ENCODE assay signal across 7 cellular contexts in genomic region chr19:45767410-45767880, GRCh38. TPM values are rescaled to one million over a fixed set of nuclear protein-coding genes. Genes with fewer than 3 reads are reported as not detected.
DNase-seq lines count a peak whose midpoint lies in the region; ATAC-seq and TF ChIP-seq lines count a peak whose summit lies in the region.

No MANE protein-coding gene starts in this region.

- DNase-seq in NCI-H226 (peak; percentile 78), choroid plexus epithelial cell (ENCODE audit: low read depth) (peak; percentile 91), thyroid gland (peak; percentile 78 to 83), cerebellar nuclear complex (lab: John Stamatoyannopoulos, UW) (no peak)

- H3K36me3 ChIP-seq in liver (ENCODE audit: control insufficient read depth in 4 of 4, insufficient read depth in 3 of 4, low read depth in 1 of 4, low read length in 3 of 4) (peaks cover 0 to 2% (median 0%) of the 10 kb centered on the region in 4 donors), thyroid gland (peaks cover 0 to 3% of the 10 kb centered on the region in 2 donors)

- peak overlapping the region; percentile 86 to 99 for H3K27ac ChIP-seq in liver (ENCODE audit: low read depth in 1 of 2, low read length in 2 of 2)
- H3K27ac ChIP-seq in thyroid gland = peak overlapping the region; percentile 91 to 96 (median 95)

- peak in 1 of 2 donors; percentile 24 for TF ChIP-seq RAD21 in liver (IDR thresholded peaks at IDR 0.05)

- H3K9me3 ChIP-seq in liver (ENCODE audit: control insufficient read depth in 4 of 4, low read length in 3 of 4) (no peaks in the 10 kb centered on the region), thyroid gland (no peaks in the 10 kb centered on the region)

- peaks cover 9 to 49% (median 23%) of the 10 kb centered on the region in 4 donors for H3K4me1 ChIP-seq in liver (ENCODE audit: control insufficient read depth in 4 of 4, insufficient read depth in 4 of 4, low read length in 3 of 4)
- peaks cover 33 to 43% of the 10 kb centered on the region in 2 donors for H3K4me1 ChIP-seq in thyroid gland

- no peaks in the 10 kb centered on the region for H3K27me3 ChIP-seq in liver (ENCODE audit: control insufficient read depth in 4 of 4, insufficient read depth in 4 of 4, low read length in 3 of 4)
- no peaks in the 10 kb centered on the region for H3K27me3 ChIP-seq in thyroid gland

- no peak for ATAC-seq in GM18502 (IDR thresholded peaks at IDR 0.05; ENCODE audit: poor library complexity, unreplicated experiment)

- TF ChIP-seq CTCF in GM12875 (IDR thresholded peaks at IDR 0.05; ENCODE audit: borderline replicate concordance, insufficient read depth, low read depth, low read length) (no peak), choroid plexus epithelial cell (conservative IDR thresholded peaks at IDR 0.05; ENCODE audit: low read depth, low read length) (no peak), liver (IDR thresholded peaks at IDR 0.05; ENCODE audit: low read depth, low read length, missing input control) (no peak), thyroid gland (IDR thresholded peaks at IDR 0.05) (no peak)

- H3K9ac ChIP-seq in liver (ENCODE audit: low read depth in 1 of 2, low read length in 2 of 2) = peak overlapping the region; percentile 65 to 78

- WGBS in liver = 13% methylated on average over 31 of the region's 31 CpGs
- 6 to 13% methylated on average over 15 to 31 of the region's 31 CpGs for WGBS in thyroid gland, 2 donors

- peak; percentile 46 to 77 for TF ChIP-seq POLR2A in thyroid gland (IDR thresholded peaks at IDR 0.05)

- H3K4me3 ChIP-seq in GM12875 (ENCODE audit: low read depth, low read length) (peak overlapping the region; percentile 75), choroid plexus epithelial cell (ENCODE audit: low read depth, low read length) (peak overlapping the region; percentile 84), liver (ENCODE audit: low read depth in 1 of 3, low read length in 3 of 3) (peak overlapping the region; percentile 83 to 95 (median 86)), thyroid gland (replicated peaks in 1 of 3) (peak overlapping the region; percentile 15 to 93 (median 59))

- intact Hi-C loops in thyroid gland (cut with DNase I) = loop anchor here (10.0 kb wide), 1 partner anchor 53 kb away; no protein-coding TSS in a partner anchor

TF ChIP-seq in liver, 16 proteins besides CTCF, POLR2A, EP300 and RAD21:
- TF ChIP-seq HNF4G (IDR thresholded peaks at IDR 0.05) = no peak
- no peak for TF ChIP-seq REST (IDR thresholded peaks at IDR 0.05)
- TF ChIP-seq ATF3 (IDR thresholded peaks at IDR 0.05) = no peak
- no peak for TF ChIP-seq JUND (IDR thresholded peaks at IDR 0.05)
- TF ChIP-seq MAX (IDR thresholded peaks at IDR 0.05) = no peak
- TF ChIP-seq RXRA (IDR thresholded peaks at IDR 0.05) = peak; percentile 14 to 18
- peak; percentile 44 to 64 for TF ChIP-seq EGR1 (IDR thresholded peaks at IDR 0.05; ENCODE audit: low read depth in 2 of 2)
- peak; percentile 42 for TF ChIP-seq NR2F2 (IDR thresholded peaks at IDR 0.05)
- TF ChIP-seq FOXA1 (IDR thresholded peaks at IDR 0.05) = no peak
- no peak for TF ChIP-seq HNF4A (conservative IDR thresholded peaks at IDR 0.05)
- no peak for TF ChIP-seq GABPA (IDR thresholded peaks at IDR 0.05 in 1 of 2, conservative IDR thresholded peaks at IDR 0.05 in 1 of 2)
- no peak for TF ChIP-seq ZBTB33 (IDR thresholded peaks at IDR 0.05)
- TF ChIP-seq SP1 (IDR thresholded peaks at IDR 0.05) = peak; percentile 29
- TF ChIP-seq TAF1 (conservative IDR thresholded peaks at IDR 0.05) = no peak
- TF ChIP-seq FOXA2 (IDR thresholded peaks at IDR 0.05) = no peak
- peak; percentile 65 for TF ChIP-seq YY1 (IDR thresholded peaks at IDR 0.05)

RNA-seq across cellular contexts. Expression of gene SIX5, which starts 1.6 kb away (rescaled TPM):
- 1 to 10 TPM; 2.7 to 5.0 TPM for total RNA-seq in liver
- 1 to 10 TPM; 3.7 to 9.9 TPM for polyA plus RNA-seq in liver
- 10 to 100 TPM; 18.3 to 33.0 (median 23.3) TPM for total RNA-seq in thyroid gland

RNA-seq across cellular contexts. Expression of gene DMPK, which starts 14.8 kb away (rescaled TPM):
- total RNA-seq in liver (10 to 100 TPM in 1 of 2 donors, 1 to 10 TPM in 1; 6.4 to 12.5 TPM), thyroid gland (10 to 100 TPM; 18.9 to 32.6 (median 26.3) TPM)
- 1 to 10 TPM; 1.8 to 5.9 TPM for polyA plus RNA-seq in liver

RNA-seq across cellular contexts. Expression of gene DMWD, which starts 25.2 kb away (rescaled TPM):
- total RNA-seq in liver = 10 to 100 TPM; 11.3 to 14.6 TPM
- 1 to 10 TPM; 3.7 to 6.5 TPM for polyA plus RNA-seq in liver
- 10 to 100 TPM; 38.2 to 69.7 (median 48.3) TPM for total RNA-seq in thyroid gland

RNA-seq across cellular contexts. Expression of gene MEIOSIN, which starts 34.2 kb away (rescaled TPM):
- not detected for total RNA-seq in liver
- not detected for polyA plus RNA-seq in liver
- total RNA-seq in thyroid gland = not detected

RNA-seq across cellular contexts. Expression of gene FBXO46, which starts 36.7 kb away (rescaled TPM):
- total RNA-seq in liver (1 to 10 TPM; 2.9 to 4.2 TPM), thyroid gland (10 to 100 TPM; 13.7 to 22.3 (median 17.4) TPM)
- polyA plus RNA-seq in liver = 1 to 10 TPM; 1.2 to 4.5 TPM

Comparison
In these comparisons a context has a peak if more than half of its experiments do, and no peak if none do; other contexts are left out.
1. DNase-seq: peak in NCI-H226 (single experiment), choroid plexus epithelial cell (single experiment) and thyroid gland (2 of 2); none in cerebellar nuclear complex (0 of 2).
2. Peak in every context shown above with its lines, with median percentiles within 50 percentile points of each other: H3K4me3 ChIP-seq.